In genomic region chr20:59463541-59463940, GRCh38 we compare ENCODE assay signal across 20 cellular contexts.
DNase-seq lines count a peak whose midpoint lies in the region; ATAC-seq and TF ChIP-seq lines count a peak whose summit lies in the region.
"Had no signal": no experiment of that assay in that cellular context is flagged by ENCODE, and none has a peak within 500 bp of the region (broad histone marks: within the 10 kb centered on the region; RNA-seq: fewer than 3 reads in every experiment).

No MANE protein-coding gene starts in this region.

- TF ChIP-seq POLR2A in vagina (IDR thresholded peaks at IDR 0.05), result no peak

- H3K9me3 ChIP-seq in RWPE2 (ENCODE audit: severe bottlenecking), result no peaks in the 10 kb centered on the region
- no peaks in the 10 kb centered on the region for H3K9me3 ChIP-seq in mucosa of descending colon
- peaks cover 6% of the 10 kb centered on the region for H3K9me3 ChIP-seq in thoracic aorta
- H3K9me3 ChIP-seq in vagina, result no peaks in the 10 kb centered on the region

- H3K27me3 ChIP-seq in RWPE2 (ENCODE audit: insufficient read depth, poor library complexity, severe bottlenecking) (peaks cover 52% of the 10 kb centered on the region), thoracic aorta (replicated peaks; ENCODE audit: insufficient read depth) (no peaks in the 10 kb centered on the region), vagina (no peaks in the 10 kb centered on the region)

- no peaks in the 10 kb centered on the region for H3K4me1 ChIP-seq in RWPE2 (ENCODE audit: insufficient read depth, poor library complexity, severe bottlenecking)
- H3K4me1 ChIP-seq in mucosa of descending colon (ENCODE audit: low read depth), result no peaks in the 10 kb centered on the region
- H3K4me1 ChIP-seq in thoracic aorta (ENCODE audit: control insufficient read depth in 1 of 2, low read depth in 2 of 2), result no peaks in the 10 kb centered on the region
- no peaks in the 10 kb centered on the region for H3K4me1 ChIP-seq in vagina

- intact Hi-C loops in mucosa of descending colon (cut with DNase I, micrococcal nuclease) (no loop called here), vagina (cut with DNase I) (no loop called here)

- peak; percentile 63 for DNase-seq in NCI-H82 (lab: John Stamatoyannopoulos, UW)
- DNase-seq in RWPE2 (ENCODE audit: low spot score), result peak; percentile 64
- DNase-seq in mucosa of descending colon, result peak in 1 of 3 donors; percentile 20
- no peak for DNase-seq in thoracic aorta (ENCODE audit: low spot score)
- DNase-seq in vagina (ENCODE audit: extremely low spot score in 2 of 2), result no peak
- DNase-seq: CD4-positive, CD25-positive, alpha-beta regulatory T cell; CD8-positive, alpha-beta memory T cell; COR-L47; DMS 273 treated with DMSO at 0.1 percent for 48 hours; DMS53; DND-41; EL; GOT3; H7; HFFc6 had no signal

- H3K36me3 ChIP-seq in RWPE2 (ENCODE audit: low read depth) (no peaks in the 10 kb centered on the region), mucosa of descending colon (ENCODE audit: low read depth) (no peaks in the 10 kb centered on the region), thoracic aorta (no peaks in the 10 kb centered on the region), vagina (no peaks in the 10 kb centered on the region)
- H3K36me3 ChIP-seq: BLaER1 treated with 17β-estradiol and CSF1 and Interleukin-3, amounts not matched to agents 10 nM and 100 nM had no signal

- no peak overlapping the region for H3K4me3 ChIP-seq in RWPE2 (ENCODE audit: severe bottlenecking)
- no peak overlapping the region for H3K4me3 ChIP-seq in mucosa of descending colon
- no peak overlapping the region for H3K4me3 ChIP-seq in thoracic aorta
- H3K4me3 ChIP-seq in vagina, result no peak overlapping the region
- H3K4me3 ChIP-seq: BLaER1 treated with 17β-estradiol and CSF1 and Interleukin-3, amounts not matched to agents 10 nM and 100 nM; GM12878 had no signal

- ATAC-seq in RWPE2 (ENCODE audit: low read depth) (no peak), mucosa of descending colon (peak; percentile 72), thoracic aorta (ENCODE audit: insufficient number of reproducible peaks, low FRiP score, low read depth) (peak; percentile 43), HG03565 (IDR thresholded peaks at IDR 0.05; ENCODE audit: unreplicated experiment) (no peak)
- ATAC-seq: GM12878, HCT116, HepG2 had no signal

- H3K27ac ChIP-seq in RWPE2 (ENCODE audit: poor library complexity, severe bottlenecking), result no peak overlapping the region
- H3K27ac ChIP-seq in thoracic aorta, result no peak overlapping the region
- H3K27ac ChIP-seq in vagina, result no peak overlapping the region
- H3K27ac ChIP-seq: BLaER1 treated with 17β-estradiol and CSF1 and Interleukin-3, amounts not matched to agents 10 nM and 100 nM had no signal

- TF ChIP-seq CTCF in RWPE2 (IDR thresholded peaks at IDR 0.05; ENCODE audit: poor library complexity, severe bottlenecking) (no peak), mucosa of descending colon (IDR thresholded peaks at IDR 0.05) (no peak), thoracic aorta (IDR thresholded peaks at IDR 0.05) (no peak), vagina (IDR thresholded peaks at IDR 0.05) (no peak)

Comparison
In these comparisons a context has a peak if more than half of its experiments do, and no peak if none do; other contexts are left out.
1. DNase-seq: peak in NCI-H82 (single experiment) and RWPE2 (single experiment); none in thoracic aorta (single experiment) and vagina (0 of 2).
2. ATAC-seq: peak in mucosa of descending colon (single experiment) and thoracic aorta (single experiment); none in RWPE2 (single experiment) and HG03565 (single experiment).